ENCODE assay signal across 3 cellular contexts in the genomic region with DNA sequence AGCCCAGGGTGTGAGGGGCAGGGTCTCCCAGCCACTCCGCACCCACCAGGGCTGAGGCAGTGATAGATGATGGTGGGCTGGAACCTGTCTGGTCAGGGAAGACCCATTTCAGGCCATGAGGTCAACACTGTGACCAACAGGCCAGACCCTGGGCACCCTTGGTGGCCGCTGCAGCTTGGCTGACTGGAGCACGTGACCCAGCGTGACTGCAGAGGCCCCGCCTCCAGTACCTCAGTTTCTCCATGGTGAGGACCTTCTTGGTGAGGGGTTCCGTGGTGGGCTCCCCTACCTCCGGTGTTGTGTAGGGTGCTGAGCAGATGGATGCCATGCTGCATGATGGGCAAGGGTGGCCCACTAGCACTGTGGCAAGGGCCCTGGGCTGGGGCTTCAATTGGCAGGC. TPM values are rescaled to one million over a fixed set of nuclear protein-coding genes. Genes with fewer than 3 reads are reported as not detected.
"Had no signal": no experiment of that assay in that cellular context is flagged by ENCODE, and none has a peak within 500 bp of the region (broad histone marks: within the 10 kb centered on the region; RNA-seq: fewer than 3 reads in every experiment).

No MANE protein-coding gene starts in this region.

RNA-seq across cellular contexts. Expression of a gene that starts 35.9 kb away (rescaled TPM):
- total RNA-seq: fibroblast of lung, glomerular endothelial cell had no signal
- polyA plus RNA-seq: smooth muscle cell had no signal
